9 cellular contexts compared by ENCODE assay signal in the genomic region with DNA sequence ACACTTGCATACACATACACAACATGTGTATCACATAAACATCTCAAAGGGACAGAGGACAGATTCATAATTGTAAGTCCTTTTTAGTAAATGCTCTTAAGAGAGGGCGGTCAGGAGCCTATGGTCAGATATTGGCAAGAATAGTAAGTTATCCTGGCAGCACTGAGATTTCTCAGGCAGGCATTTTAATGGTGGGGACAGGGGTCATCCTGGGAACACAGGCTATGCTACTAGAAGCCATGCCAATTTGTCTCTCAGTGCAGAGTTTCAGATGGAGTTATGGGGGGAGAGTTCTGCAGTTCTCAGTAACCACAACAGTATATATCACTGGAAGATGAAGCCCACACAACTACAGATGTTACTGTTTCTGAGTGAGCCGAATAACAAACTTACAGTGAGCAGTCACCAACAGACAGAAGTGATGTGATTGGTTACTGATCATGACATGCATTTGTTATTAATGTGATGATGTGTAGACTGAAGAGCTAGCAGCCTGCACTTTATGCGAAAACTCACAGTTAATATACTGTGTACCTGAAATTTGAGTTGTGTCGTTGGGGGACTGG. TPM values are rescaled to one million over a fixed set of nuclear protein-coding genes. Genes with fewer than 3 reads are reported as not detected.
DNase-seq lines count a peak whose midpoint lies in the region; ATAC-seq, FAIRE-seq and TF ChIP-seq lines count a peak whose summit lies in the region.
"Had no signal": no experiment of that assay in that cellular context is flagged by ENCODE, and none has a peak within 500 bp of the region (broad histone marks: within the 10 kb centered on the region; RNA-seq: fewer than 3 reads in every experiment).

No MANE protein-coding gene starts in this region.

- no peak for FAIRE-seq in keratinocyte (lab: Jason Lieb, UNC)

- H3K9ac ChIP-seq in OCI-LY1 (ENCODE audit: low read length): peak overlapping the region; percentile 94
- no peak overlapping the region for H3K9ac ChIP-seq in keratinocyte (ENCODE audit: control insufficient read depth, extremely low read depth, insufficient read depth, low read length)

- peaks cover 74% of the 10 kb centered on the region for H3K4me1 ChIP-seq in DOHH2 (ENCODE audit: control insufficient read depth, low read length)
- H3K4me1 ChIP-seq in OCI-LY1 (ENCODE audit: insufficient read depth, low read length, severe bottlenecking): peaks cover 51% of the 10 kb centered on the region
- peaks cover 43% of the 10 kb centered on the region for H3K4me1 ChIP-seq in keratinocyte (ENCODE audit: control insufficient read depth, extremely low read depth, insufficient read depth, low read length)

- DNase-seq in keratinocyte (ENCODE audit: low read depth, low spot score) (no peak), NCI-H2227 treated with DMSO at 0.1 percent for 48 hours (lab: John Stamatoyannopoulos, UW) (no peak), superior temporal gyrus (ENCODE audit: extremely low spot score) (no peak), cerebellar nuclear complex (lab: John Stamatoyannopoulos, UW) (no peak), NCI-H524 treated with DMSO at 0.1 percent for 48 hours (lab: John Stamatoyannopoulos, UW) (no peak)
- DNase-seq: EL had no signal

- H3K79me2 ChIP-seq in DOHH2 (ENCODE audit: control insufficient read depth, low read length): peaks cover 41% of the 10 kb centered on the region
- no peaks in the 10 kb centered on the region for H3K79me2 ChIP-seq in OCI-LY1 (ENCODE audit: insufficient read depth, low read length)
- H3K79me2 ChIP-seq in keratinocyte (ENCODE audit: control insufficient read depth, insufficient read depth, low read length): no peaks in the 10 kb centered on the region

- H3K27me3 ChIP-seq in DOHH2 (ENCODE audit: control insufficient read depth, low read length) (no peaks in the 10 kb centered on the region; the same call in 1 of the 2 replicates), OCI-LY1 (ENCODE audit: insufficient read depth, low read length) (no peaks in the 10 kb centered on the region), keratinocyte (ENCODE audit: control insufficient read depth, extremely low read depth, insufficient read depth, low read length) (no peaks in the 10 kb centered on the region)

- ATAC-seq in GM21390 (IDR thresholded peaks at IDR 0.05; ENCODE audit: unreplicated experiment): peak; percentile 21

- peak overlapping the region; percentile 100 for H3K27ac ChIP-seq in DOHH2 (ENCODE audit: low read depth, low read length)
- H3K27ac ChIP-seq in OCI-LY1 (ENCODE audit: low read depth, low read length, poor library complexity, severe bottlenecking): peak overlapping the region; percentile 99
- peak overlapping the region; percentile 80 for H3K27ac ChIP-seq in keratinocyte (ENCODE audit: control insufficient read depth, insufficient read depth, low read length)

- no peaks in the 10 kb centered on the region for H3K9me1 ChIP-seq in keratinocyte (ENCODE audit: control insufficient read depth, extremely low read depth, insufficient read depth, low read length)

- H4K20me1 ChIP-seq in DOHH2 (ENCODE audit: control insufficient read depth, insufficient read depth, low read depth, low read length): no peaks in the 10 kb centered on the region
- H4K20me1 ChIP-seq in OCI-LY1 (ENCODE audit: insufficient read depth, low read length): no peaks in the 10 kb centered on the region
- H4K20me1 ChIP-seq in keratinocyte (ENCODE audit: control insufficient read depth, extremely low read depth, insufficient read depth, low read length): no peaks in the 10 kb centered on the region

- H3F3A ChIP-seq in DOHH2 (ENCODE audit: control insufficient read depth, insufficient read depth): peaks cover 49% of the 10 kb centered on the region
- peaks cover 10% of the 10 kb centered on the region for H3F3A ChIP-seq in OCI-LY1 (ENCODE audit: insufficient read depth, low read length)

- H2AFZ ChIP-seq in OCI-LY1 (ENCODE audit: low read length) (no peak overlapping the region), keratinocyte (ENCODE audit: control insufficient read depth, low read length) (no peak overlapping the region)

- H3K9me2 ChIP-seq in DOHH2 (replicated peaks; ENCODE audit: control insufficient read depth, low read length) (no peaks in the 10 kb centered on the region), OCI-LY1 (ENCODE audit: low read depth, low read length) (no peaks in the 10 kb centered on the region)

- H3K4me2 ChIP-seq in DOHH2 (ENCODE audit: low read length) (peak overlapping the region; percentile 93), OCI-LY1 (ENCODE audit: low read length) (peak overlapping the region; percentile 70), keratinocyte (ENCODE audit: control insufficient read depth, extremely low read depth, insufficient read depth, low read depth, low read length) (peak overlapping the region; percentile 72)

- TF ChIP-seq CTCF in DOHH2 (IDR thresholded peaks at IDR 0.05; ENCODE audit: low read depth, low read length, poor library complexity, severe bottlenecking) (no peak), OCI-LY1 (IDR thresholded peaks at IDR 0.05; ENCODE audit: low read length) (no peak), keratinocyte (optimal IDR thresholded peaks at IDR 0.05 in 1 of 3, IDR thresholded peaks at IDR 0.05 in 1 of 3, conservative IDR thresholded peaks at IDR 0.05 in 1 of 3; ENCODE audit: extremely low read depth in 1 of 3, insufficient read depth in 2 of 3, low read length in 3 of 3) (no peak)

- dilution Hi-C loops in keratinocyte (cut with MboI; ENCODE audit: extremely low pct_ligation_motif_present, low sequenced_read_pairs): no loop called here

- H3K36me3 ChIP-seq in DOHH2 (ENCODE audit: control insufficient read depth, low read length) (peaks cover 24% of the 10 kb centered on the region), OCI-LY1 (ENCODE audit: insufficient read depth, low read length) (no peaks in the 10 kb centered on the region), keratinocyte (ENCODE audit: control insufficient read depth in 2 of 2, extremely low read depth in 1 of 2, insufficient read depth in 2 of 2, low read length in 2 of 2) (no peaks in the 10 kb centered on the region)

- H3K9me3 ChIP-seq in DOHH2 (ENCODE audit: control insufficient read depth, insufficient read depth, low read length) (no peaks in the 10 kb centered on the region), OCI-LY1 (ENCODE audit: low read length) (no peaks in the 10 kb centered on the region), keratinocyte (ENCODE audit: control insufficient read depth, low read depth, low read length) (no peaks in the 10 kb centered on the region)

- H3K4me3 ChIP-seq in DOHH2 (ENCODE audit: low read length): peak overlapping the region; percentile 93
- H3K4me3 ChIP-seq in OCI-LY1 (ENCODE audit: low read depth, low read length, poor library complexity, severe bottlenecking): peak overlapping the region; percentile 42
- no peak overlapping the region for H3K4me3 ChIP-seq in keratinocyte (ENCODE audit: control insufficient read depth in 2 of 3, extremely low read depth in 1 of 3, insufficient read depth in 2 of 3, low read depth in 1 of 3, low read length in 3 of 3)

RNA-seq across cellular contexts. Expression of a gene that starts 16.4 kb away (rescaled TPM):
- polyA plus RNA-seq in keratinocyte: 3.6 to 5.1 TPM (median 4.1 TPM) in 3 replicates
- polyA plus RNA-seq in keratinocyte (2011; ENCODE audit: low read depth): 1.0 TPM
- 4.0 and 4.6 TPM in 2 replicates for polyA plus RNA-seq in keratinocyte (2011; cell fraction: cytosol; rRNA removed)
- polyA plus RNA-seq in keratinocyte (2011; cell fraction: nucleus; rRNA removed): 4.2 and 6.3 TPM in 2 replicates
- 1.7 and 2.3 TPM in 2 replicates for polyA plus RNA-seq in keratinocyte (2012; ENCODE audit: low replicate concordance)
- polyA minus RNA-seq in keratinocyte: 1.6 to 24.1 TPM (median 1.6 TPM) in 3 replicates
- polyA minus RNA-seq in keratinocyte (2011; cell fraction: cytosol; rRNA and poly(A)+ RNA removed): 5.6 TPM
- 6.1 and 6.3 TPM in 2 replicates for polyA minus RNA-seq in keratinocyte (2011; cell fraction: nucleus; rRNA and poly(A)+ RNA removed)

RNA-seq across cellular contexts. Expression of a gene that starts 44.4 kb away (rescaled TPM):
- polyA plus RNA-seq in keratinocyte: 164 to 238 TPM (median 230 TPM) in 3 replicates
- 149 TPM for polyA plus RNA-seq in keratinocyte (2011; ENCODE audit: low read depth)
- 154 and 156 TPM in 2 replicates for polyA plus RNA-seq in keratinocyte (2011; cell fraction: cytosol; rRNA removed)
- 171 and 186 TPM in 2 replicates for polyA plus RNA-seq in keratinocyte (2011; cell fraction: nucleus; rRNA removed)
- 128 and 184 TPM in 2 replicates for polyA plus RNA-seq in keratinocyte (2012; ENCODE audit: low replicate concordance)
- 160 to 224 TPM (median 169 TPM) in 3 replicates for polyA minus RNA-seq in keratinocyte
- 138 TPM for polyA minus RNA-seq in keratinocyte (2011; cell fraction: cytosol; rRNA and poly(A)+ RNA removed)
- polyA minus RNA-seq in keratinocyte (2011; cell fraction: nucleus; rRNA and poly(A)+ RNA removed): 79.5 and 115 TPM in 2 replicates

Comparison
In these comparisons a context has a peak if more than half of its experiments do, and no peak if none do; other contexts are left out.
1. H3K4me3 ChIP-seq: peak in DOHH2 (single experiment) and OCI-LY1 (single experiment); none in keratinocyte (0 of 3).
2. Peak in every context shown above with its lines, with median percentiles within 50 percentile points of each other: H3K27ac ChIP-seq and H3K4me2 ChIP-seq.